ENCODE assay signal across 8 cellular contexts in the genomic region with DNA sequence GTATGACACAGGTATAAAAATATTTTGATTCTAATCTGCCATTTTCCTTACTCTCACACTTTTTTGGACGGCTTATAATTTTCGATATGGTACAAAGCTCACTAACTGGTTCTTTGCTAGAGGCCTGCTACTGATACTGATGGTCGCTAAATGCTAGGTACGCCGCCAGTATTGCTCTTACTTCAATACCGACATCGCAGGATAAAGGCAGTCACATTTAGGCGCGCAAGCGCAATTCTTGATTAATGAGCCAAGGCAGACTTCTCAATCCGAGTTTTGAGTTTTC. TPM values are rescaled to one million over a fixed set of nuclear protein-coding genes. Genes with fewer than 3 reads are reported as not detected.
A peak's percentile ranks its signal among the peaks of the same experiment; 100 is the strongest.
DNase-seq lines count a peak whose midpoint lies in the region; ATAC-seq and TF ChIP-seq lines count a peak whose summit lies in the region.

No MANE protein-coding gene starts in this region.

- H3K27ac ChIP-seq in ACC112 (ENCODE audit: low read depth, low read length) (peak overlapping the region; percentile 95), SK-N-MC (peak overlapping the region; percentile 89), trophoblast cell (ENCODE audit: low read depth, low read length) (peak overlapping the region; percentile 81)

- H3K27me3 ChIP-seq in ACC112 (ENCODE audit: insufficient read depth, low read length), result no peaks in the 10 kb centered on the region
- no peaks in the 10 kb centered on the region for H3K27me3 ChIP-seq in trophoblast cell (ENCODE audit: insufficient read depth, low read length)

- H2AFZ ChIP-seq in ACC112 (ENCODE audit: low read length, unreplicated experiment), result peak overlapping the region; percentile 79
- no peak overlapping the region for H2AFZ ChIP-seq in trophoblast cell (ENCODE audit: insufficient read depth, low read length, poor library complexity)

- H3K14ac ChIP-seq in trophoblast cell (ENCODE audit: low read length), result peak overlapping the region; percentile 8

- DNase-seq in SK-N-MC (ENCODE audit: low read depth, low spot score), result no peak
- DNase-seq in fibroblast of villous mesenchyme (ENCODE audit: low read depth), result no peak
- DNase-seq in trophoblast cell, result peak; percentile 46 to 81
- DNase-seq in GM03348 (ENCODE audit: low spot score), result no peak
- no peak for DNase-seq in GM20000 (ENCODE audit: low spot score)

- no peak overlapping the region for H2BK12ac ChIP-seq in trophoblast cell (ENCODE audit: low read length)

- H3K4me2 ChIP-seq in trophoblast cell (ENCODE audit: low read length), result peak overlapping the region; percentile 71

- no peak overlapping the region for H3K23ac ChIP-seq in trophoblast cell (ENCODE audit: low read length)

- TF ChIP-seq CTCF in fibroblast of villous mesenchyme (IDR thresholded peaks at IDR 0.05; ENCODE audit: insufficient read depth, low read depth, low read length) (no peak), GM20000 (IDR thresholded peaks at IDR 0.05; ENCODE audit: extremely low read depth, missing control alignments) (no peak)

- H4K91ac ChIP-seq in trophoblast cell (ENCODE audit: low read depth, low read length), result peak overlapping the region; percentile 1

- peaks cover 26% of the 10 kb centered on the region for H3K4me1 ChIP-seq in ACC112 (ENCODE audit: control insufficient read depth, insufficient read depth, low read length, unreplicated experiment)
- peaks cover 0 to 2% of the 10 kb centered on the region in 2 experiments for H3K4me1 ChIP-seq in trophoblast cell (ENCODE audit: control insufficient read depth in 1 of 2, insufficient read depth in 2 of 2, low read length in 2 of 2)

- H3K79me2 ChIP-seq in ACC112 (ENCODE audit: control insufficient read depth, insufficient read depth, low read length, unreplicated experiment), result peaks cover 53% of the 10 kb centered on the region
- peaks cover 9% of the 10 kb centered on the region for H3K79me2 ChIP-seq in trophoblast cell (ENCODE audit: control insufficient read depth, insufficient read depth, low read length, poor library complexity)

- peak; percentile 22 for ATAC-seq in GM18861 (IDR thresholded peaks at IDR 0.05; ENCODE audit: unreplicated experiment)
- peak; percentile 12 for ATAC-seq in HG03066 (IDR thresholded peaks at IDR 0.05; ENCODE audit: low read depth, unreplicated experiment)

- H3K9ac ChIP-seq in SK-N-MC (ENCODE audit: insufficient read length) (peak overlapping the region; percentile 92), trophoblast cell (ENCODE audit: low read length) (peak overlapping the region; percentile 74)

- peak overlapping the region; percentile 52 for H4K8ac ChIP-seq in trophoblast cell (ENCODE audit: low read depth, low read length)

- peak overlapping the region; percentile 2 for H4K12ac ChIP-seq in trophoblast cell (ENCODE audit: low read depth, low read length)

- H2BK5ac ChIP-seq in trophoblast cell (ENCODE audit: low read depth, low read length, poor library complexity), result peak overlapping the region; percentile 8

- H2BK120ac ChIP-seq in trophoblast cell (ENCODE audit: insufficient read depth, low read length, poor library complexity), result peak overlapping the region; percentile 4

- no peak overlapping the region for H3K18ac ChIP-seq in trophoblast cell (ENCODE audit: low read length)

- no peak overlapping the region for H2AK5ac ChIP-seq in trophoblast cell (ENCODE audit: low read length)

- WGBS in trophoblast cell (ENCODE audit: extremely low coverage, insufficient coverage, insufficient read length), result no CpG with 5 or more reads among the region's 11 CpGs

- peaks cover 11% of the 10 kb centered on the region for H3K79me1 ChIP-seq in trophoblast cell (ENCODE audit: low read length)

- H3K9me3 ChIP-seq in SK-N-MC (ENCODE audit: low read depth, low read length) (no peaks in the 10 kb centered on the region), trophoblast cell (ENCODE audit: insufficient read depth, low read depth, low read length) (peaks cover 1% of the 10 kb centered on the region)

- H3K36me3 ChIP-seq in ACC112 (ENCODE audit: insufficient read depth, low read length) (no peaks in the 10 kb centered on the region), SK-N-MC (ENCODE audit: insufficient read depth, low read length) (peaks cover 12% of the 10 kb centered on the region), trophoblast cell (ENCODE audit: control insufficient read depth in 1 of 2, insufficient read depth in 2 of 2, low read length in 2 of 2) (no peaks in the 10 kb centered on the region)

- H3K4ac ChIP-seq in trophoblast cell (ENCODE audit: low read depth, low read length), result no peak overlapping the region

- H3K4me3 ChIP-seq in ACC112 (ENCODE audit: low read depth, low read length) (peak overlapping the region; percentile 94), SK-N-MC (peak overlapping the region; percentile 94), fibroblast of villous mesenchyme (ENCODE audit: low read depth, low read length) (peak overlapping the region; percentile 87), trophoblast cell (ENCODE audit: low read depth, low read length) (peak overlapping the region; percentile 75)

RNA-seq across cellular contexts. Expression of gene USP38, which starts 0.6 kb away (rescaled TPM):
- total RNA-seq in fibroblast of villous mesenchyme, result 27.4 and 29.4 TPM in 2 replicates
- polyA plus RNA-seq in trophoblast cell (2013), result 8.4 and 9.1 TPM in 2 replicates

Comparison
In these comparisons a context has a peak if more than half of its experiments do, and no peak if none do; other contexts are left out.
1. DNase-seq: peak in trophoblast cell (2 of 2); none in SK-N-MC (single experiment), fibroblast of villous mesenchyme (single experiment), GM03348 (single experiment) and GM20000 (single experiment).
2. Peak in every context shown above with its lines, with median percentiles within 50 percentile points of each other: H3K27ac ChIP-seq and H3K4me3 ChIP-seq.